1 cellular context compared by ENCODE assay signal in the genomic region with DNA sequence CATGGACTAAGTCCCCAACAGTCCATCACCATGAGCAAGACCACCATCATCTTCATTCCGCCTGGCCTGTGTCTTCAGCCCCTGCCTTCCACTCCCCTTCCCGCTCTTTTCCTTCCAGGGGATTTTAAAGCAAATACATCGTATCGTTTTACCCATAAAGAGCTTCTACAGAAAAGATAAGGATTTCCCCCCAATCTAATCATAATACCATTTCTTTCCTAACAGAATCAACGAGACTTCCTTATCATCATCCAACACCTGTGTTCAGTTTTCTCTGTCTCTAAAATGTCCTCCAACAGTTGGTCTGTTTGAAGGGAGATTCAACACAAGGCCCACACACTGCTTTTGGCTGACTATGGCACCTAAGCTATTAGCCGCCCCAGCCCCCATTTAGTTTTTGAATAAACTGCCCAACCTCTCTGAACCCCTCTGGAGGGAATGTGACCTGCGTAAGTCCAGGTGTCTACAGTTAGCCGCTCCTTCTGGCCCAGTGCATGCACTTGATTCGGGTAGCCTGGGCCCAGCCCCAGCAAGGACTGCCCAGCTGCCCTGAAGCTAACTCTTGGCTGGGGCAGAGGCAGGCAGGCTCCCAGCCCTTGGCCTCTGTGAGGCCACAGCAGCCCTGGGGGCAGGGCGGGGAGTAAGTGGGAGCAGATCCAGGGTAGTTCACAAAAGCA.
TF ChIP-seq lines count a peak whose summit lies in the region.

No MANE protein-coding gene starts in this region.

TF ChIP-seq in K562, 482 proteins besides CTCF, POLR2A, EP300 and RAD21 (continued from another document and continues in another):
- TF ChIP-seq, protein P1, sequence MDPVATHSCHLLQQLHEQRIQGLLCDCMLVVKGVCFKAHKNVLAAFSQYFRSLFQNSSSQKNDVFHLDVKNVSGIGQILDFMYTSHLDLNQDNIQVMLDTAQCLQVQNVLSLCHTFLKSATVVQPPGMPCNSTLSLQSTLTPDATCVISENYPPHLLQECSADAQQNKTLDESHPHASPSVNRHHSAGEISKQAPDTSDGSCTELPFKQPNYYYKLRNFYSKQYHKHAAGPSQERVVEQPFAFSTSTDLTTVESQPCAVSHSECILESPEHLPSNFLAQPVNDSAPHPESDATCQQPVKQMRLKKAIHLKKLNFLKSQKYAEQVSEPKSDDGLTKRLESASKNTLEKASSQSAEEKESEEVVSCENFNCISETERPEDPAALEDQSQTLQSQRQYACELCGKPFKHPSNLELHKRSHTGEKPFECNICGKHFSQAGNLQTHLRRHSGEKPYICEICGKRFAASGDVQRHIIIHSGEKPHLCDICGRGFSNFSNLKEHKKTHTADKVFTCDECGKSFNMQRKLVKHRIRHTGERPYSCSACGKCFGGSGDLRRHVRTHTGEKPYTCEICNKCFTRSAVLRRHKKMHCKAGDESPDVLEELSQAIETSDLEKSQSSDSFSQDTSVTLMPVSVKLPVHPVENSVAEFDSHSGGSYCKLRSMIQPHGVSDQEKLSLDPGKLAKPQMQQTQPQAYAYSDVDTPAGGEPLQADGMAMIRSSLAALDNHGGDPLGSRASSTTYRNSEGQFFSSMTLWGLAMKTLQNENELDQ (CRISPR knock-in tag; IDR thresholded peaks at IDR 0.05; ENCODE audit: borderline replicate concordance): no peak
- no peak for TF ChIP-seq PCBP2 (IDR thresholded peaks at IDR 0.05; ENCODE audit: low read depth, low read length, poor library complexity, severe bottlenecking)
- TF ChIP-seq CHD2 (IDR thresholded peaks at IDR 0.05; ENCODE audit: low read depth, low read length): no peak
- no peak for TF ChIP-seq RFX5 (IDR thresholded peaks at IDR 0.05; ENCODE audit: low read depth, low read length)
- TF ChIP-seq, protein P2, sequence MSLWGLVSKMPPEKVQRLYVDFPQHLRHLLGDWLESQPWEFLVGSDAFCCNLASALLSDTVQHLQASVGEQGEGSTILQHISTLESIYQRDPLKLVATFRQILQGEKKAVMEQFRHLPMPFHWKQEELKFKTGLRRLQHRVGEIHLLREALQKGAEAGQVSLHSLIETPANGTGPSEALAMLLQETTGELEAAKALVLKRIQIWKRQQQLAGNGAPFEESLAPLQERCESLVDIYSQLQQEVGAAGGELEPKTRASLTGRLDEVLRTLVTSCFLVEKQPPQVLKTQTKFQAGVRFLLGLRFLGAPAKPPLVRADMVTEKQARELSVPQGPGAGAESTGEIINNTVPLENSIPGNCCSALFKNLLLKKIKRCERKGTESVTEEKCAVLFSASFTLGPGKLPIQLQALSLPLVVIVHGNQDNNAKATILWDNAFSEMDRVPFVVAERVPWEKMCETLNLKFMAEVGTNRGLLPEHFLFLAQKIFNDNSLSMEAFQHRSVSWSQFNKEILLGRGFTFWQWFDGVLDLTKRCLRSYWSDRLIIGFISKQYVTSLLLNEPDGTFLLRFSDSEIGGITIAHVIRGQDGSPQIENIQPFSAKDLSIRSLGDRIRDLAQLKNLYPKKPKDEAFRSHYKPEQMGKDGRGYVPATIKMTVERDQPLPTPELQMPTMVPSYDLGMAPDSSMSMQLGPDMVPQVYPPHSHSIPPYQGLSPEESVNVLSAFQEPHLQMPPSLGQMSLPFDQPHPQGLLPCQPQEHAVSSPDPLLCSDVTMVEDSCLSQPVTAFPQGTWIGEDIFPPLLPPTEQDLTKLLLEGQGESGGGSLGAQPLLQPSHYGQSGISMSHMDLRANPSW (CRISPR knock-in tag; IDR thresholded peaks at IDR 0.05): no peak
- TF ChIP-seq, protein P3, sequence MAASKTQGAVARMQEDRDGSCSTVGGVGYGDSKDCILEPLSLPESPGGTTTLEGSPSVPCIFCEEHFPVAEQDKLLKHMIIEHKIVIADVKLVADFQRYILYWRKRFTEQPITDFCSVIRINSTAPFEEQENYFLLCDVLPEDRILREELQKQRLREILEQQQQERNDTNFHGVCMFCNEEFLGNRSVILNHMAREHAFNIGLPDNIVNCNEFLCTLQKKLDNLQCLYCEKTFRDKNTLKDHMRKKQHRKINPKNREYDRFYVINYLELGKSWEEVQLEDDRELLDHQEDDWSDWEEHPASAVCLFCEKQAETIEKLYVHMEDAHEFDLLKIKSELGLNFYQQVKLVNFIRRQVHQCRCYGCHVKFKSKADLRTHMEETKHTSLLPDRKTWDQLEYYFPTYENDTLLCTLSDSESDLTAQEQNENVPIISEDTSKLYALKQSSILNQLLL (CRISPR knock-in tag; IDR thresholded peaks at IDR 0.05; ENCODE audit: borderline replicate concordance): no peak
- TF ChIP-seq ZNF253 (CRISPR knock-in tag; conservative IDR thresholded peaks at IDR 0.05): no peak
- no peak for TF ChIP-seq MYBL2 (IDR thresholded peaks at IDR 0.05; ENCODE audit: low read depth)
- no peak for TF ChIP-seq MYBL2 (CRISPR knock-in tag; IDR thresholded peaks at IDR 0.05; ENCODE audit: borderline replicate concordance)
- no peak for TF ChIP-seq SMARCB1 (IDR thresholded peaks at IDR 0.05; ENCODE audit: insufficient read length, low read depth)
- TF ChIP-seq, protein P4, sequence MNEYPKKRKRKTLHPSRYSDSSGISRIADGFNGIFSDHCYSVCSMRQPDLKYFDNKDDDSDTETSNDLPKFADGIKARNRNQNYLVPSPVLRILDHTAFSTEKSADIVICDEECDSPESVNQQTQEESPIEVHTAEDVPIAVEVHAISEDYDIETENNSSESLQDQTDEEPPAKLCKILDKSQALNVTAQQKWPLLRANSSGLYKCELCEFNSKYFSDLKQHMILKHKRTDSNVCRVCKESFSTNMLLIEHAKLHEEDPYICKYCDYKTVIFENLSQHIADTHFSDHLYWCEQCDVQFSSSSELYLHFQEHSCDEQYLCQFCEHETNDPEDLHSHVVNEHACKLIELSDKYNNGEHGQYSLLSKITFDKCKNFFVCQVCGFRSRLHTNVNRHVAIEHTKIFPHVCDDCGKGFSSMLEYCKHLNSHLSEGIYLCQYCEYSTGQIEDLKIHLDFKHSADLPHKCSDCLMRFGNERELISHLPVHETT (CRISPR knock-in tag; conservative IDR thresholded peaks at IDR 0.05 in 1 of 2, IDR thresholded peaks at IDR 0.05 in 1 of 2): peak in 1 of 2 experiments; percentile 51; a peak in 1 of 4 replicates
- TF ChIP-seq ETV1 (tag; conservative IDR thresholded peaks at IDR 0.05; ENCODE audit: low read depth): peak; percentile 45; the same call in 1 of the 2 replicates
- TF ChIP-seq, protein P5, sequence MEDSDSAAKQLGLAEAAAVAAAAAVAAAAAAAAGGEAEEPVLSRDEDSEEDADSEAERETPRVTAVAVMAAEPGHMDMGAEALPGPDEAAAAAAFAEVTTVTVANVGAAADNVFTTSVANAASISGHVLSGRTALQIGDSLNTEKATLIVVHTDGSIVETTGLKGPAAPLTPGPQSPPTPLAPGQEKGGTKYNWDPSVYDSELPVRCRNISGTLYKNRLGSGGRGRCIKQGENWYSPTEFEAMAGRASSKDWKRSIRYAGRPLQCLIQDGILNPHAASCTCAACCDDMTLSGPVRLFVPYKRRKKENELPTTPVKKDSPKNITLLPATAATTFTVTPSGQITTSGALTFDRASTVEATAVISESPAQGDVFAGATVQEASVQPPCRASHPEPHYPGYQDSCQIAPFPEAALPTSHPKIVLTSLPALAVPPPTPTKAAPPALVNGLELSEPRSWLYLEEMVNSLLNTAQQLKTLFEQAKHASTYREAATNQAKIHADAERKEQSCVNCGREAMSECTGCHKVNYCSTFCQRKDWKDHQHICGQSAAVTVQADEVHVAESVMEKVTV (CRISPR knock-in tag; IDR thresholded peaks at IDR 0.05): 0 out of 2 replicates have a peak, but pooled peaks have one; percentile 8
- no peak for TF ChIP-seq HNRNPL (IDR thresholded peaks at IDR 0.05; ENCODE audit: low read depth, low read length)
- TF ChIP-seq SIN3B (IDR thresholded peaks at IDR 0.05; ENCODE audit: low read depth): no peak
- TF ChIP-seq COPS2 (conservative IDR thresholded peaks at IDR 0.05): no peak
- TF ChIP-seq NFIC (IDR thresholded peaks at IDR 0.05): peak; percentile 79
- TF ChIP-seq SLC30A9 (CRISPR knock-in tag; IDR thresholded peaks at IDR 0.05): no peak
- TF ChIP-seq, protein P6, sequence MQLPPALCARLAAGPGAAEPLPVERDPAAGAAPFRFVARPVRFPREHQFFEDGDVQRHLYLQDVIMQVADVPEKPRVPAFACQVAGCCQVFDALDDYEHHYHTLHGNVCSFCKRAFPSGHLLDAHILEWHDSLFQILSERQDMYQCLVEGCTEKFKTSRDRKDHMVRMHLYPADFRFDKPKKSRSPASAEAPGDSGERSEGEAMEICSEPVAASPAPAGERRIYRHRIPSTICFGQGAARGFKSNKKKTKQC (CRISPR knock-in tag; IDR thresholded peaks at IDR 0.05): no peak
- no peak for TF ChIP-seq IRF2 (CRISPR knock-in tag; IDR thresholded peaks at IDR 0.05)
- TF ChIP-seq, protein P7, sequence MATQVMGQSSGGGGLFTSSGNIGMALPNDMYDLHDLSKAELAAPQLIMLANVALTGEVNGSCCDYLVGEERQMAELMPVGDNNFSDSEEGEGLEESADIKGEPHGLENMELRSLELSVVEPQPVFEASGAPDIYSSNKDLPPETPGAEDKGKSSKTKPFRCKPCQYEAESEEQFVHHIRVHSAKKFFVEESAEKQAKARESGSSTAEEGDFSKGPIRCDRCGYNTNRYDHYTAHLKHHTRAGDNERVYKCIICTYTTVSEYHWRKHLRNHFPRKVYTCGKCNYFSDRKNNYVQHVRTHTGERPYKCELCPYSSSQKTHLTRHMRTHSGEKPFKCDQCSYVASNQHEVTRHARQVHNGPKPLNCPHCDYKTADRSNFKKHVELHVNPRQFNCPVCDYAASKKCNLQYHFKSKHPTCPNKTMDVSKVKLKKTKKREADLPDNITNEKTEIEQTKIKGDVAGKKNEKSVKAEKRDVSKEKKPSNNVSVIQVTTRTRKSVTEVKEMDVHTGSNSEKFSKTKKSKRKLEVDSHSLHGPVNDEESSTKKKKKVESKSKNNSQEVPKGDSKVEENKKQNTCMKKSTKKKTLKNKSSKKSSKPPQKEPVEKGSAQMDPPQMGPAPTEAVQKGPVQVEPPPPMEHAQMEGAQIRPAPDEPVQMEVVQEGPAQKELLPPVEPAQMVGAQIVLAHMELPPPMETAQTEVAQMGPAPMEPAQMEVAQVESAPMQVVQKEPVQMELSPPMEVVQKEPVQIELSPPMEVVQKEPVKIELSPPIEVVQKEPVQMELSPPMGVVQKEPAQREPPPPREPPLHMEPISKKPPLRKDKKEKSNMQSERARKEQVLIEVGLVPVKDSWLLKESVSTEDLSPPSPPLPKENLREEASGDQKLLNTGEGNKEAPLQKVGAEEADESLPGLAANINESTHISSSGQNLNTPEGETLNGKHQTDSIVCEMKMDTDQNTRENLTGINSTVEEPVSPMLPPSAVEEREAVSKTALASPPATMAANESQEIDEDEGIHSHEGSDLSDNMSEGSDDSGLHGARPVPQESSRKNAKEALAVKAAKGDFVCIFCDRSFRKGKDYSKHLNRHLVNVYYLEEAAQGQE (CRISPR knock-in tag; IDR thresholded peaks at IDR 0.05; ENCODE audit: low read depth): peak; percentile 78
- no peak for TF ChIP-seq TAF15 (IDR thresholded peaks at IDR 0.05; ENCODE audit: low read depth, low read length)
- TF ChIP-seq SMAD4 (CRISPR knock-in tag; conservative IDR thresholded peaks at IDR 0.05): peak; percentile 91
- TF ChIP-seq TAF9B (IDR thresholded peaks at IDR 0.05; ENCODE audit: partially characterized antibody): no peak
- TF ChIP-seq MEF2D (tag; conservative IDR thresholded peaks at IDR 0.05; ENCODE audit: low read depth): no peak
- TF ChIP-seq, protein P8, sequence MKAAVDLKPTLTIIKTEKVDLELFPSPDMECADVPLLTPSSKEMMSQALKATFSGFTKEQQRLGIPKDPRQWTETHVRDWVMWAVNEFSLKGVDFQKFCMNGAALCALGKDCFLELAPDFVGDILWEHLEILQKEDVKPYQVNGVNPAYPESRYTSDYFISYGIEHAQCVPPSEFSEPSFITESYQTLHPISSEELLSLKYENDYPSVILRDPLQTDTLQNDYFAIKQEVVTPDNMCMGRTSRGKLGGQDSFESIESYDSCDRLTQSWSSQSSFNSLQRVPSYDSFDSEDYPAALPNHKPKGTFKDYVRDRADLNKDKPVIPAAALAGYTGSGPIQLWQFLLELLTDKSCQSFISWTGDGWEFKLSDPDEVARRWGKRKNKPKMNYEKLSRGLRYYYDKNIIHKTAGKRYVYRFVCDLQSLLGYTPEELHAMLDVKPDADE (conservative IDR thresholded peaks at IDR 0.05; ENCODE audit: control insufficient read depth, low read depth, low read length): no peak
- no peak; the same call in 1 of the 2 replicates for TF ChIP-seq E2F3 (CRISPR knock-in tag; IDR thresholded peaks at IDR 0.05)
- peak; percentile 41; the same call in 1 of the 2 replicates for TF ChIP-seq CREM (IDR thresholded peaks at IDR 0.05; ENCODE audit: low read depth)
- peak; percentile 59; the same call in 1 of the 2 replicates for TF ChIP-seq GATAD2A (IDR thresholded peaks at IDR 0.05)
- 0 out of 2 replicates have a peak, but pooled peaks have one; percentile 25 for TF ChIP-seq POLR2G (IDR thresholded peaks at IDR 0.05; ENCODE audit: low read depth, low read length)
- no peak for TF ChIP-seq ZNF717 (CRISPR knock-in tag; IDR thresholded peaks at IDR 0.05)
- TF ChIP-seq RBM39 (optimal IDR thresholded peaks at IDR 0.05; ENCODE audit: low read depth, low read length): no peak
- peak; percentile 58 for TF ChIP-seq ZNF583 (CRISPR knock-in tag; IDR thresholded peaks at IDR 0.05)
- no peak for TF ChIP-seq FOXJ2 (tag; IDR thresholded peaks at IDR 0.05)
- no peak for TF ChIP-seq ZNF133 (CRISPR knock-in tag; IDR thresholded peaks at IDR 0.05)
- peak; percentile 82 for TF ChIP-seq KLF16 (IDR thresholded peaks at IDR 0.05)
- peak; percentile 54 to 83 for TF ChIP-seq TRIM24 (IDR thresholded peaks at IDR 0.05)
- TF ChIP-seq ZNF41 (CRISPR knock-in tag; conservative IDR thresholded peaks at IDR 0.05): no peak
- no peak for TF ChIP-seq NR2C1 (IDR thresholded peaks at IDR 0.05)
- no peak; the same call in 1 of the 2 replicates for TF ChIP-seq NR2C1 (tag; IDR thresholded peaks at IDR 0.05)
- peak in 1 of 3 experiments; percentile 74 for TF ChIP-seq YY1 (IDR thresholded peaks at IDR 0.05; ENCODE audit: borderline replicate concordance in 1 of 3, control insufficient read depth in 1 of 3, extremely low read depth in 1 of 3, insufficient read depth in 3 of 3, insufficient read length in 1 of 3, insufficient replicate concordance in 2 of 3, low read depth in 1 of 3, low read length in 2 of 3)
- no peak for TF ChIP-seq MXI1 (IDR thresholded peaks at IDR 0.05; ENCODE audit: low read depth, low read length)
- TF ChIP-seq, protein P9, sequence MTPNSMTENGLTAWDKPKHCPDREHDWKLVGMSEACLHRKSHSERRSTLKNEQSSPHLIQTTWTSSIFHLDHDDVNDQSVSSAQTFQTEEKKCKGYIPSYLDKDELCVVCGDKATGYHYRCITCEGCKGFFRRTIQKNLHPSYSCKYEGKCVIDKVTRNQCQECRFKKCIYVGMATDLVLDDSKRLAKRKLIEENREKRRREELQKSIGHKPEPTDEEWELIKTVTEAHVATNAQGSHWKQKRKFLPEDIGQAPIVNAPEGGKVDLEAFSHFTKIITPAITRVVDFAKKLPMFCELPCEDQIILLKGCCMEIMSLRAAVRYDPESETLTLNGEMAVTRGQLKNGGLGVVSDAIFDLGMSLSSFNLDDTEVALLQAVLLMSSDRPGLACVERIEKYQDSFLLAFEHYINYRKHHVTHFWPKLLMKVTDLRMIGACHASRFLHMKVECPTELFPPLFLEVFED (CRISPR knock-in tag; conservative IDR thresholded peaks at IDR 0.05): no peak
- TF ChIP-seq, protein P10, sequence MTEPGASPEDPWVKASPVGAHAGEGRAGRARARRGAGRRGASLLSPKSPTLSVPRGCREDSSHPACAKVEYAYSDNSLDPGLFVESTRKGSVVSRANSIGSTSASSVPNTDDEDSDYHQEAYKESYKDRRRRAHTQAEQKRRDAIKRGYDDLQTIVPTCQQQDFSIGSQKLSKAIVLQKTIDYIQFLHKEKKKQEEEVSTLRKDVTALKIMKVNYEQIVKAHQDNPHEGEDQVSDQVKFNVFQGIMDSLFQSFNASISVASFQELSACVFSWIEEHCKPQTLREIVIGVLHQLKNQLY (CRISPR knock-in tag; conservative IDR thresholded peaks at IDR 0.05): no peak
